ENCODE assay signal across 9 cellular contexts in genomic region chr18:31741096-31741735, GRCh38. TPM values are rescaled to one million over a fixed set of nuclear protein-coding genes. Genes with fewer than 3 reads are reported as not detected.
DNase-seq lines count a peak whose midpoint lies in the region; ATAC-seq and TF ChIP-seq lines count a peak whose summit lies in the region.
"Had no signal": no experiment of that assay in that cellular context is flagged by ENCODE, and none has a peak within 500 bp of the region (broad histone marks: within the 10 kb centered on the region; RNA-seq: fewer than 3 reads in every experiment).

No MANE protein-coding gene starts in this region.

- 26% methylated on average over 4 of the region's 4 CpGs for WGBS in SK-N-SH (ENCODE audit: low lambda C conversion rate)
- WGBS in body of pancreas, 2 donors = 47 to 52% methylated on average over 4 of the region's 4 CpGs

- H3K36me3 ChIP-seq in DOHH2 (ENCODE audit: control insufficient read depth, low read length) (no peaks in the 10 kb centered on the region), SK-N-SH (replicated peaks in 1 of 2; ENCODE audit: control insufficient read depth in 1 of 2, insufficient read depth in 2 of 2, low read length in 1 of 2) (no peaks in the 10 kb centered on the region), body of pancreas (replicated peaks in 1 of 2; ENCODE audit: insufficient read depth in 1 of 2, low read depth in 2 of 2) (no peaks in the 10 kb centered on the region), lower lobe of right lung (no peaks in the 10 kb centered on the region)

- peaks cover 17% of the 10 kb centered on the region for H3K4me1 ChIP-seq in DOHH2 (ENCODE audit: control insufficient read depth, low read length)
- no peaks in the 10 kb centered on the region for H3K4me1 ChIP-seq in SK-N-SH (ENCODE audit: control insufficient read depth in 1 of 2, insufficient read depth in 2 of 2, low read depth in 1 of 2, low read length in 1 of 2)
- H3K4me1 ChIP-seq in body of pancreas = peaks cover 14% of the 10 kb centered on the region
- H3K4me1 ChIP-seq in lower lobe of right lung = no peaks in the 10 kb centered on the region

- H3K4me2 ChIP-seq in DOHH2 (ENCODE audit: low read length) = no peak overlapping the region
- H3K4me2 ChIP-seq in SK-N-SH = no peak overlapping the region

- TF ChIP-seq POLR2A in body of pancreas (IDR thresholded peaks at IDR 0.05) = no peak

- H3K9me2 ChIP-seq in DOHH2 (replicated peaks; ENCODE audit: control insufficient read depth, low read length) (no peaks in the 10 kb centered on the region), SK-N-SH (no peaks in the 10 kb centered on the region)

- H4K20me1 ChIP-seq in DOHH2 (ENCODE audit: control insufficient read depth, insufficient read depth, low read depth, low read length) (no peaks in the 10 kb centered on the region), SK-N-SH (ENCODE audit: insufficient read depth) (no peaks in the 10 kb centered on the region)

- H3K9ac ChIP-seq in SK-N-SH = no peak overlapping the region

- H3K27me3 ChIP-seq in DOHH2 (ENCODE audit: control insufficient read depth, low read length) = no peaks in the 10 kb centered on the region
- peaks cover 13% of the 10 kb centered on the region; the same call in 1 of the 2 replicates for H3K27me3 ChIP-seq in SK-N-SH (ENCODE audit: insufficient read depth)
- H3K27me3 ChIP-seq in body of pancreas = no peaks in the 10 kb centered on the region
- no peaks in the 10 kb centered on the region for H3K27me3 ChIP-seq in lower lobe of right lung (ENCODE audit: low read depth)

- H3F3A ChIP-seq in DOHH2 (ENCODE audit: control insufficient read depth, insufficient read depth) (no peaks in the 10 kb centered on the region), SK-N-SH (replicated peaks; ENCODE audit: insufficient read depth) (no peaks in the 10 kb centered on the region)

- DNase-seq in HK-2 (ENCODE audit: unreplicated experiment) (peak; percentile 17), SK-N-SH (peak; percentile 32), body of pancreas (peak; percentile 48 to 70 (median 54)), lower lobe of right lung (no peak)
- peak; percentile 30 for DNase-seq in stimulated activated CD8-positive, alpha-beta memory T cell treated with anti-CD3 and anti-CD28 coated beads, Interleukin-7, amount 100 ng/mL, for 24 hours (ENCODE audit: low read depth)
- DNase-seq: activated naive CD8-positive, alpha-beta T cell treated with anti-CD3 and anti-CD28 coated beads, Interleukin-2, amount 10 ng/mL, durations not matched to agents 7 days and 5 days had no signal

- H3K27ac ChIP-seq in DOHH2 (ENCODE audit: low read depth, low read length) (no peak overlapping the region), SK-N-SH (ENCODE audit: low read depth in 2 of 2, low read length in 1 of 2) (no peak overlapping the region), body of pancreas (no peak overlapping the region), lower lobe of right lung (no peak overlapping the region)

- POLR2A ChIA-PET in SK-N-SH (lab: Yijun Ruan, JAX) = no interaction called here

- TF ChIP-seq EP300 in SK-N-SH (IDR thresholded peaks at IDR 0.05; ENCODE audit: borderline replicate concordance in 1 of 2, low read depth in 1 of 2, low read length in 1 of 2) = no peak

- no peaks in the 10 kb centered on the region for H3K79me2 ChIP-seq in DOHH2 (ENCODE audit: control insufficient read depth, low read length)
- no peaks in the 10 kb centered on the region for H3K79me2 ChIP-seq in SK-N-SH (ENCODE audit: insufficient read depth)

- TF ChIP-seq CTCF in DOHH2 (IDR thresholded peaks at IDR 0.05; ENCODE audit: low read depth, low read length, poor library complexity, severe bottlenecking) (peak; percentile 85), SK-N-SH (IDR thresholded peaks at IDR 0.05) (peak; percentile 93), body of pancreas (IDR thresholded peaks at IDR 0.05) (peak; percentile 65 to 84 (median 77)), lower lobe of right lung (IDR thresholded peaks at IDR 0.05) (peak; percentile 92)

- CTCF ChIA-PET in SK-N-SH (lab: Yijun Ruan, JAX) = interaction anchor here (0.7 to 1.8 kb wide), 13 partner anchors 11 to 340 kb away, joined by 3 to 12 read pairs (median 4); no protein-coding TSS in a partner anchor

- intact Hi-C loops in body of pancreas (cut with DNase I) = no loop called here
- intact Hi-C loops in lower lobe of right lung (cut with DNase I) = no loop called here

- H3K4me3 ChIP-seq in DOHH2 (ENCODE audit: low read length) = no peak overlapping the region
- H3K4me3 ChIP-seq in SK-N-SH (ENCODE audit: low read depth in 2 of 2, low read length in 1 of 2) = peak overlapping the region in 1 of 2 experiments; percentile 36; a peak in 1 of 4 replicates
- H3K4me3 ChIP-seq in body of pancreas = no peak overlapping the region
- no peak overlapping the region for H3K4me3 ChIP-seq in lower lobe of right lung

- H3K9me3 ChIP-seq in DOHH2 (ENCODE audit: control insufficient read depth, insufficient read depth, low read length) (no peaks in the 10 kb centered on the region), SK-N-SH (no peaks in the 10 kb centered on the region), body of pancreas (no peaks in the 10 kb centered on the region), lower lobe of right lung (no peaks in the 10 kb centered on the region)

- ATAC-seq in body of pancreas (peak; percentile 69), lower lobe of right lung (peak in 1 of 2 donors; percentile 64), GM18519 (IDR thresholded peaks at IDR 0.05; ENCODE audit: low FRiP score, unreplicated experiment) (no peak), HG03565 (IDR thresholded peaks at IDR 0.05; ENCODE audit: unreplicated experiment) (no peak)

- TF ChIP-seq RAD21 in SK-N-SH (IDR thresholded peaks at IDR 0.05; ENCODE audit: low read length) = peak; percentile 69

- H2AFZ ChIP-seq in SK-N-SH (ENCODE audit: low read depth) = no peak overlapping the region

TF ChIP-seq in SK-N-SH, 30 proteins besides CTCF, POLR2A, EP300 and RAD21:
- TF ChIP-seq SMC3 (IDR thresholded peaks at IDR 0.05; ENCODE audit: low read depth, low read length) = peak; percentile 69
- TF ChIP-seq MAX (IDR thresholded peaks at IDR 0.05; ENCODE audit: low read depth) = no peak

RNA-seq across cellular contexts. Expression of gene SLC25A52, which starts 19.5 kb away (rescaled TPM):
- 0.03 TPM in 1 of 2 replicates, not detected in the other for polyA plus RNA-seq in SK-N-SH (2012; rRNA removed)
- not detected in 2 replicates for polyA plus RNA-seq in SK-N-SH (2012; cell fraction: cytosol; rRNA removed)
- 0.08 and 0.09 TPM in 2 replicates for polyA plus RNA-seq in SK-N-SH (2012; cell fraction: nucleus; rRNA removed)
- total RNA-seq in body of pancreas = not detected
- not detected for total RNA-seq in lower lobe of right lung

RNA-seq across cellular contexts. Expression of gene B4GALT6, which starts 56.8 kb away (rescaled TPM):
- polyA plus RNA-seq in SK-N-SH (2012; rRNA removed) = 2.8 and 3.1 TPM in 2 replicates
- polyA plus RNA-seq in SK-N-SH (2012; cell fraction: cytosol; rRNA removed) = 6.0 and 7.1 TPM in 2 replicates
- 2.9 and 4.8 TPM in 2 replicates for polyA plus RNA-seq in SK-N-SH (2012; cell fraction: nucleus; rRNA removed)
- total RNA-seq in body of pancreas (under 1 TPM; 0.52 to 0.66 TPM), lower lobe of right lung (4.6 TPM)
